In the genomic region with DNA sequence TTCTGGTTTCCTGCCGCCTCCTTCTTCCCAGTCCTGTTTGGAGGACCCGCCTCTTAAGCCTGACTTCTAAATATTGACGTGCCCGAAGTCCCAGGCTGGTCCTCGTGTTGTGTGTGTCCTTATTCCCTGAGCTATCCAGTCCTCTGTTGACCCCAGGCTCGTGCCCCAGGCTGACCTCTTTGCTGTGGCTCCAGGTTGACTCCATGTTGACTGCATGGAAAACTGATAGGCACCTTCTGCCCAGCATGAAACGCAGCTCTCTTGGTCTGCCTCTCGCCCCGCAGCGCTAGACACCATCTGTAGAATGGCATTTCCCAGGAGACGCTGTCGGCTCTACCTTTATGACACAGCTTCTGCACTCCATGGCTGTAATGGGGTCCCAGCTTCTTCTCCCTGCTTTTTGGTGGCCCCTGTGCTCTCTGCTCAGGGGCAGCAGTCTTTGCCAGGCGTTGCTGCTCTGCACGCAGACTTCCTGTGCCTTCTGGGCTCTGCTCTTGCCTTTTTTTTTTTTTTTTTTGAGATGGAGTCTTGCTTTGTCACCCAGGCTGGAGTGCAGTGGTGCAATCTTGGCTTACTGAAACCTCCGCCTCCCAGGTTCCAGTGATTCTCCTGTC, we compare ENCODE assay signal across 16 cellular contexts. TPM values are rescaled to one million over a fixed set of nuclear protein-coding genes. Genes with fewer than 3 reads are reported as not detected.
DNase-seq lines count a peak whose midpoint lies in the region; ATAC-seq and TF ChIP-seq lines count a peak whose summit lies in the region.
"Had no signal": no experiment of that assay in that cellular context is flagged by ENCODE, and none has a peak within 500 bp of the region (broad histone marks: within the 10 kb centered on the region; RNA-seq: fewer than 3 reads in every experiment).

No MANE protein-coding gene starts in this region.

- peak overlapping the region in 5 of 11 experiments; percentile 2 to 53 (median 27); a peak in 5 of 22 replicates for H3K27ac ChIP-seq in BLaER1 treated with 17β-estradiol and CSF1 and Interleukin-3, amounts not matched to agents 10 nM and 100 nM
- no peak overlapping the region for H3K27ac ChIP-seq in H9 (ENCODE audit: insufficient read length, low read depth, low read length)
- H3K27ac ChIP-seq: dorsolateral prefrontal cortex, hepatocyte had no signal

- no peak overlapping the region for H2BK20ac ChIP-seq in H9 (ENCODE audit: low read depth, low read length, poor library complexity, severe bottlenecking)

- H3K27me3 ChIP-seq in BLaER1 treated with 17β-estradiol and CSF1 and Interleukin-3, amounts not matched to agents 10 nM and 100 nM: no peaks in the 10 kb centered on the region
- no peaks in the 10 kb centered on the region for H3K27me3 ChIP-seq in H9 (ENCODE audit: insufficient read depth, low read length)
- H3K27me3 ChIP-seq: dorsolateral prefrontal cortex, hepatocyte had no signal

- H3K4me1 ChIP-seq in BLaER1 treated with 17β-estradiol and CSF1 and Interleukin-3, amounts not matched to agents 10 nM and 100 nM: peaks cover 16 to 56% (median 30%) of the 10 kb centered on the region in 10 experiments
- no peaks in the 10 kb centered on the region; the same call in 1 of the 2 replicates for H3K4me1 ChIP-seq in H9 (ENCODE audit: insufficient read depth, low read length)

- H3K4me1 Mint-ChIP-seq in H9: peaks cover 11 to 18% of the 10 kb centered on the region in 2 experiments
- peaks cover 27% of the 10 kb centered on the region for H3K4me1 Mint-ChIP-seq in activated T-helper 17 cell treated with anti-CD3 and anti-CD28 coated beads, Interleukin-2, amount 50 U/mL, for 72 hours
- H3K4me1 Mint-ChIP-seq in natural killer cell treated with Interleukin-12 subunit alpha and Interleukin-12 subunit beta and Interleukin-15 and Interleukin-18, amount 100 ng/mL, for 72 hours (ENCODE audit: low read depth in 2 of 2): peaks cover 41 to 52% of the 10 kb centered on the region in 2 donors

- no peak overlapping the region for H2AK5ac ChIP-seq in H9 (ENCODE audit: insufficient read length, low read length)

- no peaks in the 10 kb centered on the region for H3K9me3 ChIP-seq in BLaER1 treated with 17β-estradiol and CSF1 and Interleukin-3, amounts not matched to agents 10 nM and 100 nM (replicated peaks in 1 of 11)
- H3K9me3 ChIP-seq in H9 (ENCODE audit: control insufficient read depth, low read depth, low read length): no peaks in the 10 kb centered on the region

- no peak for DNase-seq in H9
- no peak for DNase-seq in natural killer cell treated with Interleukin-12 subunit alpha and Interleukin-12 subunit beta and Interleukin-15 and Interleukin-18, amount 100 ng/mL, for 72 hours (ENCODE audit: low spot score)
- DNase-seq in NOMO-1 treated with dmso at 0.1 percent for 144 hours (lab: John Stamatoyannopoulos, UW; ENCODE audit: unreplicated experiment): no peak
- no peak for DNase-seq in GM19240 (ENCODE audit: insufficient read length, low spot score)
- DNase-seq: DMS153, dorsolateral prefrontal cortex, HFFc6, NCI-H1105 treated with DMSO at 0.1 percent for 48 hours, NCI-H2227 treated with DMSO at 0.1 percent for 48 hours, SIG-M5 had no signal

- H2AFZ ChIP-seq in H9 (ENCODE audit: low read length): no peak overlapping the region
- H2AFZ ChIP-seq: hepatocyte had no signal

- H3K79me1 ChIP-seq in H9 (ENCODE audit: insufficient read depth, low read depth, low read length, poor library complexity, severe bottlenecking): peaks cover 20% of the 10 kb centered on the region

- peaks cover 91 to 100% (median 100%) of the 10 kb centered on the region in 11 experiments; a peak in 21 of 22 replicates for H4K20me1 ChIP-seq in BLaER1 treated with 17β-estradiol and CSF1 and Interleukin-3, amounts not matched to agents 10 nM and 100 nM
- no peaks in the 10 kb centered on the region for H4K20me1 ChIP-seq in H9 (ENCODE audit: control insufficient read depth, insufficient read depth, insufficient read length)

- no peak overlapping the region for H3K18ac ChIP-seq in H9 (ENCODE audit: insufficient read length, low read depth, low read length)

- peak overlapping the region in 1 of 10 experiments; percentile 7; a peak in 1 of 20 replicates for H3K4me3 ChIP-seq in BLaER1 treated with 17β-estradiol and CSF1 and Interleukin-3, amounts not matched to agents 10 nM and 100 nM
- H3K4me3 ChIP-seq: dorsolateral prefrontal cortex, hepatocyte, K562 had no signal

- H3K36me3 Mint-ChIP-seq in H9 (ENCODE audit: insufficient read depth in 1 of 3, low read depth in 3 of 3): peaks cover 7 to 43% (median 23%) of the 10 kb centered on the region in 3 experiments; a peak in 6 of 7 replicates
- H3K36me3 Mint-ChIP-seq in activated T-helper 17 cell treated with anti-CD3 and anti-CD28 coated beads, Interleukin-2, amount 50 U/mL, for 72 hours (ENCODE audit: low read depth): peaks cover 89% of the 10 kb centered on the region
- H3K36me3 Mint-ChIP-seq in natural killer cell treated with Interleukin-12 subunit alpha and Interleukin-12 subunit beta and Interleukin-15 and Interleukin-18, amount 100 ng/mL, for 72 hours: peaks cover 6% of the 10 kb centered on the region

- no peak overlapping the region for H2BK120ac ChIP-seq in H9 (ENCODE audit: low read depth, low read length, poor library complexity, severe bottlenecking)

- peaks cover 37 to 100% (median 87%) of the 10 kb centered on the region in 11 experiments for H3K36me3 ChIP-seq in BLaER1 treated with 17β-estradiol and CSF1 and Interleukin-3, amounts not matched to agents 10 nM and 100 nM

- no peak overlapping the region for H3T11ph ChIP-seq in H9 (ENCODE audit: low read length)

- peak overlapping the region; percentile 38 to 79 (median 76); a peak in 5 of 7 replicates for H3K27ac Mint-ChIP-seq in H9
- peak overlapping the region; percentile 65 for H3K27ac Mint-ChIP-seq in activated T-helper 17 cell treated with anti-CD3 and anti-CD28 coated beads, Interleukin-2, amount 50 U/mL, for 72 hours
- peak overlapping the region; percentile 72 to 82 for H3K27ac Mint-ChIP-seq in natural killer cell treated with Interleukin-12 subunit alpha and Interleukin-12 subunit beta and Interleukin-15 and Interleukin-18, amount 100 ng/mL, for 72 hours
- H3K27ac Mint-ChIP-seq: HFFc6 had no signal

- TF ChIP-seq CTCF in H9 (conservative IDR thresholded peaks at IDR 0.05): no peak

- H3K79me2 ChIP-seq in H9 (ENCODE audit: insufficient read depth, low read length): peaks cover 43% of the 10 kb centered on the region; the same call in 1 of the 2 replicates

- H3K9ac ChIP-seq in BLaER1 treated with 17β-estradiol and CSF1 and Interleukin-3, amounts not matched to agents 10 nM and 100 nM: peak overlapping the region in 4 of 11 experiments; percentile 5 to 51 (median 24); a peak in 5 of 22 replicates
- no peak overlapping the region for H3K9ac ChIP-seq in H9 (ENCODE audit: extremely low read depth, insufficient read length, low read length)

- no peaks in the 10 kb centered on the region for H3K23me2 ChIP-seq in H9 (ENCODE audit: insufficient read length, low read depth, low read length, poor library complexity, severe bottlenecking)

- H3K4me2 ChIP-seq in BLaER1 treated with 17β-estradiol and CSF1 and Interleukin-3, amounts not matched to agents 10 nM and 100 nM: peak overlapping the region; percentile 33 to 85 (median 55)
- H3K4me2 ChIP-seq in H9 (ENCODE audit: insufficient read depth, insufficient read length, low read length): no peak overlapping the region
- H3K4me2 ChIP-seq: hepatocyte had no signal

- no peak overlapping the region for H4K8ac ChIP-seq in H9 (replicated peaks; ENCODE audit: insufficient read length, low read depth, low read length)

- no peaks in the 10 kb centered on the region for H3K9me3 Mint-ChIP-seq in H9
- no peaks in the 10 kb centered on the region for H3K9me3 Mint-ChIP-seq in activated T-helper 17 cell treated with anti-CD3 and anti-CD28 coated beads, Interleukin-2, amount 50 U/mL, for 72 hours
- no peaks in the 10 kb centered on the region for H3K9me3 Mint-ChIP-seq in natural killer cell treated with Interleukin-12 subunit alpha and Interleukin-12 subunit beta and Interleukin-15 and Interleukin-18, amount 100 ng/mL, for 72 hours
- H3K9me3 Mint-ChIP-seq: HFFc6 had no signal

- no peak overlapping the region for H3K56ac ChIP-seq in H9 (ENCODE audit: insufficient read length, low read depth, low read length)

- H3K23ac ChIP-seq in H9 (ENCODE audit: insufficient read length, low read depth, low read length): no peak overlapping the region

- H2BK12ac ChIP-seq in H9 (ENCODE audit: insufficient read length, low read depth, low read length): no peak overlapping the region

- no peak overlapping the region for H2BK5ac ChIP-seq in H9 (ENCODE audit: insufficient read length, low read length)

- H3K27me3 Mint-ChIP-seq in H9 (ENCODE audit: low read depth): no peaks in the 10 kb centered on the region
- H3K27me3 Mint-ChIP-seq in activated T-helper 17 cell treated with anti-CD3 and anti-CD28 coated beads, Interleukin-2, amount 50 U/mL, for 72 hours: no peaks in the 10 kb centered on the region
- H3K27me3 Mint-ChIP-seq in natural killer cell treated with Interleukin-12 subunit alpha and Interleukin-12 subunit beta and Interleukin-15 and Interleukin-18, amount 100 ng/mL, for 72 hours: no peaks in the 10 kb centered on the region

- WGBS in H9 (ENCODE audit: extremely low coverage, insufficient read length, low lambda C conversion rate): no CpG with 5 or more reads among the region's 15 CpGs

- H3K4ac ChIP-seq in H9 (ENCODE audit: low read depth, low read length): no peak overlapping the region

- no peak overlapping the region for H4K5ac ChIP-seq in H9 (ENCODE audit: insufficient read length, low read depth, low read length)

- H2BK15ac ChIP-seq in H9 (ENCODE audit: low read depth, low read length): no peak overlapping the region

- no peak for ATAC-seq in activated T-helper 17 cell treated with anti-CD3 and anti-CD28 coated beads, Interleukin-2, amount 50 U/mL, for 72 hours (replicated peaks)
- peak; percentile 72 to 75 for ATAC-seq in natural killer cell treated with Interleukin-12 subunit alpha and Interleukin-12 subunit beta and Interleukin-15 and Interleukin-18, amount 100 ng/mL, for 72 hours
- no peak for ATAC-seq in HG03039 (IDR thresholded peaks at IDR 0.05; ENCODE audit: unreplicated experiment)
- ATAC-seq in GM21529 (IDR thresholded peaks at IDR 0.05; ENCODE audit: unreplicated experiment): no peak
- ATAC-seq: K562 had no signal

- no peak overlapping the region for H4K91ac ChIP-seq in H9 (ENCODE audit: insufficient read length, low read depth, low read length)

- no peak overlapping the region for H3K14ac ChIP-seq in H9 (ENCODE audit: insufficient read depth, low read length)

- H3K4me3 Mint-ChIP-seq in H9: no peak overlapping the region
- H3K4me3 Mint-ChIP-seq in activated T-helper 17 cell treated with anti-CD3 and anti-CD28 coated beads, Interleukin-2, amount 50 U/mL, for 72 hours: no peak overlapping the region
- peak overlapping the region; percentile 77 for H3K4me3 Mint-ChIP-seq in natural killer cell treated with Interleukin-12 subunit alpha and Interleukin-12 subunit beta and Interleukin-15 and Interleukin-18, amount 100 ng/mL, for 72 hours
- H3K4me3 Mint-ChIP-seq: HFFc6 had no signal

RNA-seq across cellular contexts. Expression of a gene that starts 28.4 kb away (rescaled TPM):
- 112 and 121 TPM in 2 replicates for total RNA-seq in H9 (2021)
- total RNA-seq in activated T-helper 17 cell treated with anti-CD3 and anti-CD28 coated beads, Interleukin-2, amount 50 U/mL, for 72 hours: 10 to 100 TPM; 77.2 to 77.8 TPM
- total RNA-seq in natural killer cell treated with Interleukin-12 subunit alpha and Interleukin-12 subunit beta and Interleukin-15 and Interleukin-18, amount 100 ng/mL, for 72 hours: 100 to 1,000 TPM in 1 of 2 donors, 10 to 100 TPM in 1; 93.1 to 184 TPM

RNA-seq across cellular contexts. Expression of a gene that starts 41.7 kb away (rescaled TPM):
- 26.4 and 34.4 TPM in 2 replicates for total RNA-seq in H9 (2021)
- total RNA-seq in activated T-helper 17 cell treated with anti-CD3 and anti-CD28 coated beads, Interleukin-2, amount 50 U/mL, for 72 hours: 10 to 100 TPM; 39.0 to 43.0 TPM
- total RNA-seq in natural killer cell treated with Interleukin-12 subunit alpha and Interleukin-12 subunit beta and Interleukin-15 and Interleukin-18, amount 100 ng/mL, for 72 hours: 10 to 100 TPM; 56.6 to 64.7 TPM

RNA-seq across cellular contexts. Expression of a gene that starts 56.9 kb away (rescaled TPM):
- 79.2 and 82.3 TPM in 2 replicates for total RNA-seq in H9 (2021)
- 10 to 100 TPM; 27.2 to 43.6 TPM for total RNA-seq in activated T-helper 17 cell treated with anti-CD3 and anti-CD28 coated beads, Interleukin-2, amount 50 U/mL, for 72 hours
- 10 to 100 TPM; 31.5 to 96.1 TPM for total RNA-seq in natural killer cell treated with Interleukin-12 subunit alpha and Interleukin-12 subunit beta and Interleukin-15 and Interleukin-18, amount 100 ng/mL, for 72 hours

Comparison
In these comparisons a context has a peak if more than half of its experiments do, and no peak if none do; other contexts are left out.
1. ATAC-seq: peak in natural killer cell treated with Interleukin-12 subunit alpha and Interleukin-12 subunit beta and Interleukin-15 and Interleukin-18, amount 100 ng/mL, for 72 hours (2 of 2); none in activated T-helper 17 cell treated with anti-CD3 and anti-CD28 coated beads, Interleukin-2, amount 50 U/mL, for 72 hours (single experiment), HG03039 (single experiment) and GM21529 (single experiment).
2. Peak in every context shown above with its lines, with median percentiles within 50 percentile points of each other: H3K27ac Mint-ChIP-seq.